In genomic region chr9:84374516-84374915, GRCh38 we compare ENCODE assay signal across 17 cellular contexts. TPM values are rescaled to one million over a fixed set of nuclear protein-coding genes. Genes with fewer than 3 reads are reported as not detected.
A peak's percentile ranks its signal among the peaks of the same experiment; 100 is the strongest.
DNase-seq lines count a peak whose midpoint lies in the region; ATAC-seq and TF ChIP-seq lines count a peak whose summit lies in the region.
"Had no signal": no experiment of that assay in that cellular context is flagged by ENCODE, and none has a peak within 500 bp of the region (broad histone marks: within the 10 kb centered on the region; RNA-seq: fewer than 3 reads in every experiment).

No MANE protein-coding gene starts in this region.

- no peak overlapping the region for H3K27ac ChIP-seq in OCI-LY3 (ENCODE audit: low read length)
- H3K27ac ChIP-seq in osteoblast (ENCODE audit: low read depth, low read length) = no peak overlapping the region
- H3K27ac ChIP-seq: BLaER1 treated with 17β-estradiol and CSF1 and Interleukin-3, amounts not matched to agents 10 nM and 100 nM had no signal

- DNase-seq in EH (ENCODE audit: low read depth) (peak; percentile 9), choroid plexus epithelial cell (ENCODE audit: low read depth) (peak; percentile 46), osteoblast (ENCODE audit: insufficient read length, low spot score, missing footprints) (no peak), lower leg skin (ENCODE audit: low spot score in 2 of 2) (no peak)
- DNase-seq: COR-L47; H9; Kasumi-1; NCI-H524 treated with DMSO at 0.1 percent for 48 hours; NK-92 treated with Interleukin-12 subunit alpha and Interleukin-12 subunit beta, amount 100 ng/mL, for 24 hours; PC-3 had no signal

- TF ChIP-seq CTCF in OCI-LY3 (IDR thresholded peaks at IDR 0.05; ENCODE audit: low read depth, low read length) (no peak), choroid plexus epithelial cell (conservative IDR thresholded peaks at IDR 0.05; ENCODE audit: low read depth, low read length) (no peak), osteoblast (IDR thresholded peaks at IDR 0.05; ENCODE audit: extremely low read depth, low read depth, low read length) (no peak), lower leg skin (IDR thresholded peaks at IDR 0.05) (no peak)

- H3K4me3 ChIP-seq in OCI-LY3 (ENCODE audit: low read length) (no peak overlapping the region), choroid plexus epithelial cell (ENCODE audit: low read depth, low read length) (no peak overlapping the region), osteoblast (ENCODE audit: insufficient read depth, low read length) (no peak overlapping the region), lower leg skin (ENCODE audit: low read depth, poor library complexity, severe bottlenecking) (no peak overlapping the region)
- H3K4me3 ChIP-seq: BLaER1 treated with 17β-estradiol and CSF1 and Interleukin-3, amounts not matched to agents 10 nM and 100 nM; GM12878 had no signal

- 0 out of 2 replicates have a peak, but pooled peaks cover 5% of the 10 kb centered on the region for H3K27me3 ChIP-seq in OCI-LY3 (ENCODE audit: low read depth, low read length)
- H3K27me3 ChIP-seq in osteoblast (ENCODE audit: insufficient read depth, low read length) = no peaks in the 10 kb centered on the region
- H3K27me3 ChIP-seq: BLaER1 treated with 17β-estradiol and CSF1 and Interleukin-3, amounts not matched to agents 10 nM and 100 nM had no signal

- H3K4me2 ChIP-seq in OCI-LY3 (ENCODE audit: low read length) (no peak overlapping the region), osteoblast (ENCODE audit: insufficient read depth, low read length) (no peak overlapping the region)
- H3K4me2 ChIP-seq: BLaER1 treated with 17β-estradiol and CSF1 and Interleukin-3, amounts not matched to agents 10 nM and 100 nM had no signal

- H3K4me1 ChIP-seq in OCI-LY3 (ENCODE audit: low read length) = no peaks in the 10 kb centered on the region
- H3K4me1 ChIP-seq in osteoblast (ENCODE audit: insufficient read depth, low read length) = peaks cover 11% of the 10 kb centered on the region

- no peaks in the 10 kb centered on the region for H3K79me2 ChIP-seq in OCI-LY3 (ENCODE audit: low read length)
- H3K79me2 ChIP-seq in osteoblast (ENCODE audit: insufficient read depth, low read length) = no peaks in the 10 kb centered on the region

- H3K9me3 ChIP-seq in OCI-LY3 (ENCODE audit: insufficient read depth, low read length) (no peaks in the 10 kb centered on the region), osteoblast (ENCODE audit: low read depth, low read length) (no peaks in the 10 kb centered on the region)
- H3K9me3 ChIP-seq: BLaER1 treated with 17β-estradiol and CSF1 and Interleukin-3, amounts not matched to agents 10 nM and 100 nM had no signal

- ATAC-seq in GM19351 (IDR thresholded peaks at IDR 0.05; ENCODE audit: unreplicated experiment) (no peak), HG03460 (IDR thresholded peaks at IDR 0.05; ENCODE audit: unreplicated experiment) (no peak)
- ATAC-seq: GM12878, PC-3 had no signal

- no peaks in the 10 kb centered on the region for H4K20me1 ChIP-seq in OCI-LY3 (ENCODE audit: insufficient read depth, low read length)
- H4K20me1 ChIP-seq in osteoblast (ENCODE audit: insufficient read depth, low read length) = no peaks in the 10 kb centered on the region
- H4K20me1 ChIP-seq: BLaER1 treated with 17β-estradiol and CSF1 and Interleukin-3, amounts not matched to agents 10 nM and 100 nM had no signal

- no peak for TF ChIP-seq POLR2A in lower leg skin (IDR thresholded peaks at IDR 0.05)

- no peak overlapping the region for H3K9ac ChIP-seq in OCI-LY3 (ENCODE audit: low read length)
- H3K9ac ChIP-seq: BLaER1 treated with 17β-estradiol and CSF1 and Interleukin-3, amounts not matched to agents 10 nM and 100 nM had no signal

- intact Hi-C loops in lower leg skin (cut with DNase I; ENCODE audit: low total_unique reads) = no loop called here

- WGBS in lower leg skin, 2 donors = 16 to 17% methylated on average over 2 of the region's 2 CpGs

- H3K36me3 ChIP-seq in OCI-LY3 (replicated peaks; ENCODE audit: low read depth, low read length) (no peaks in the 10 kb centered on the region), osteoblast (ENCODE audit: insufficient read depth, low read length) (no peaks in the 10 kb centered on the region)
- H3K36me3 ChIP-seq: BLaER1 treated with 17β-estradiol and CSF1 and Interleukin-3, amounts not matched to agents 10 nM and 100 nM had no signal

- H2AFZ ChIP-seq in OCI-LY3 (ENCODE audit: low read depth, low read length) = peak overlapping the region; percentile 39; the same call in 1 of the 2 replicates
- peak overlapping the region; percentile 44 for H2AFZ ChIP-seq in osteoblast (ENCODE audit: low read length)

RNA-seq across cellular contexts. Expression of gene SLC28A3, which starts 34.0 kb away (rescaled TPM):
- total RNA-seq in osteoblast = 0.59 and 0.72 TPM in 2 replicates
- total RNA-seq in lower leg skin = 10 to 100 TPM in 3 of 4 donors, 1 to 10 TPM in 1; 9.5 to 19.0 (median 13.6) TPM
- total RNA-seq: G401, H9, PC-3, SK-MEL-5 had no signal

Comparison
In these comparisons a context has a peak if more than half of its experiments do, and no peak if none do; other contexts are left out.
1. DNase-seq: peak in EH (single experiment) and choroid plexus epithelial cell (single experiment); none in osteoblast (single experiment) and lower leg skin (0 of 2).